Comparison of ENCODE assay signal across 1 cellular context in the genomic region with DNA sequence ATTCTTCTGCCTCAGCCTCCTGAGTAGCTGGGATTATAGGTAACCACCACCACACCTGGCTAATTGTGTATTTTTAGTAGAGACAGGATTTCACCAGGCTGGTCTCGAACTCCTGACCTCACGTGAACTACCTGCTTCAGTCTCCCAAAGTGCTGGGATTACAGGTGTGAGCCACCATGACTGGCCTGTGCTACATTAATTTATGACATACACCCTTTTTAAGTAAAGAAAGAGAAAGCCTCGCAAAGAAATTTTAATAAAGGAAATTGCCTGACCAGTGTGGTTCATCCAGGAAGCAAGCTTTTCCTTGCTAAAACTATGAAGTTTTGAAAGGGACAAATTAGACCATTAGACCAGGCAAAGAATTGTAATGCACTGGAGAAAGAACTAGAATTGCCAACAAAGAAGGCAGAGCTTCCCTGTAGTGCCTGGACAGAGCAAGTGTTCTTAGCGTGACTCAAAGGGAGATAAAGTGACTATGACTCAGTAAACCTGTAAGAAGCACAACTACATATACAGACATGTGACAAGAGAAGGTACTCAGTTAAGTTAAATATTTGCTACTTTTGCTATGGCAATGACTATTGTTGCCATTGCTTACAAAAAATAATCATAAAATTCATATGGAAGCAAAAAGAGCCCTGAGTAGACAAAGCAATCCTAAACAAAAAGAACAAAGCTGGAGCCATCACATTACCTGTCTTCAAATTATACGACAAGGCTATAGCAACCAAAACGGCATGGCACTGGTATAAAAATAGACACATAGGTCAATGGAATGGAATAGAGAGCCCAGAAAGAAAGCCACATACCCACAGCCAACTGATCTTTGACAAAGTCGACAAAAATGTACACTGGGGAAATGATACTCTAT.
TF ChIP-seq lines count a peak whose summit lies in the region.

No MANE protein-coding gene starts in this region.

TF ChIP-seq in K562, 482 proteins besides CTCF, POLR2A, EP300 and RAD21 (continues in another document):
- TF ChIP-seq, protein P1, sequence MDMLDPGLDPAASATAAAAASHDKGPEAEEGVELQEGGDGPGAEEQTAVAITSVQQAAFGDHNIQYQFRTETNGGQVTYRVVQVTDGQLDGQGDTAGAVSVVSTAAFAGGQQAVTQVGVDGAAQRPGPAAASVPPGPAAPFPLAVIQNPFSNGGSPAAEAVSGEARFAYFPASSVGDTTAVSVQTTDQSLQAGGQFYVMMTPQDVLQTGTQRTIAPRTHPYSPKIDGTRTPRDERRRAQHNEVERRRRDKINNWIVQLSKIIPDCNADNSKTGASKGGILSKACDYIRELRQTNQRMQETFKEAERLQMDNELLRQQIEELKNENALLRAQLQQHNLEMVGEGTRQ (CRISPR knock-in tag; IDR thresholded peaks at IDR 0.05) = no peak
- TF ChIP-seq ZNF12 (CRISPR knock-in tag; IDR thresholded peaks at IDR 0.05) = no peak
- TF ChIP-seq ELF2 (CRISPR knock-in tag; IDR thresholded peaks at IDR 0.05) = no peak
- TF ChIP-seq L3MBTL2 (IDR thresholded peaks at IDR 0.05) = peak; percentile 75
- peak; percentile 94 for TF ChIP-seq DPF2 (IDR thresholded peaks at IDR 0.05)
- TF ChIP-seq, protein P2, sequence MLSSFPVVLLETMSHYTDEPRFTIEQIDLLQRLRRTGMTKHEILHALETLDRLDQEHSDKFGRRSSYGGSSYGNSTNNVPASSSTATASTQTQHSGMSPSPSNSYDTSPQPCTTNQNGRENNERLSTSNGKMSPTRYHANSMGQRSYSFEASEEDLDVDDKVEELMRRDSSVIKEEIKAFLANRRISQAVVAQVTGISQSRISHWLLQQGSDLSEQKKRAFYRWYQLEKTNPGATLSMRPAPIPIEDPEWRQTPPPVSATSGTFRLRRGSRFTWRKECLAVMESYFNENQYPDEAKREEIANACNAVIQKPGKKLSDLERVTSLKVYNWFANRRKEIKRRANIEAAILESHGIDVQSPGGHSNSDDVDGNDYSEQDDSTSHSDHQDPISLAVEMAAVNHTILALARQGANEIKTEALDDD (IDR thresholded peaks at IDR 0.05) = peak; percentile 64; the same call in 1 of the 2 replicates
- peak; percentile 69 for TF ChIP-seq MEF2A (IDR thresholded peaks at IDR 0.05; ENCODE audit: control insufficient read depth, low read depth, low read length)
- TF ChIP-seq, protein P3, sequence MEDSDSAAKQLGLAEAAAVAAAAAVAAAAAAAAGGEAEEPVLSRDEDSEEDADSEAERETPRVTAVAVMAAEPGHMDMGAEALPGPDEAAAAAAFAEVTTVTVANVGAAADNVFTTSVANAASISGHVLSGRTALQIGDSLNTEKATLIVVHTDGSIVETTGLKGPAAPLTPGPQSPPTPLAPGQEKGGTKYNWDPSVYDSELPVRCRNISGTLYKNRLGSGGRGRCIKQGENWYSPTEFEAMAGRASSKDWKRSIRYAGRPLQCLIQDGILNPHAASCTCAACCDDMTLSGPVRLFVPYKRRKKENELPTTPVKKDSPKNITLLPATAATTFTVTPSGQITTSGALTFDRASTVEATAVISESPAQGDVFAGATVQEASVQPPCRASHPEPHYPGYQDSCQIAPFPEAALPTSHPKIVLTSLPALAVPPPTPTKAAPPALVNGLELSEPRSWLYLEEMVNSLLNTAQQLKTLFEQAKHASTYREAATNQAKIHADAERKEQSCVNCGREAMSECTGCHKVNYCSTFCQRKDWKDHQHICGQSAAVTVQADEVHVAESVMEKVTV (CRISPR knock-in tag; IDR thresholded peaks at IDR 0.05) = 0 out of 2 replicates have a peak, but pooled peaks have one; percentile 8
- 0 out of 2 replicates have a peak, but pooled peaks have one; percentile 60 for TF ChIP-seq HDGF (IDR thresholded peaks at IDR 0.05)
- TF ChIP-seq BACH1 (tag; IDR thresholded peaks at IDR 0.05) = peak; percentile 51; the same call in 1 of the 2 replicates
- TF ChIP-seq, protein P4, sequence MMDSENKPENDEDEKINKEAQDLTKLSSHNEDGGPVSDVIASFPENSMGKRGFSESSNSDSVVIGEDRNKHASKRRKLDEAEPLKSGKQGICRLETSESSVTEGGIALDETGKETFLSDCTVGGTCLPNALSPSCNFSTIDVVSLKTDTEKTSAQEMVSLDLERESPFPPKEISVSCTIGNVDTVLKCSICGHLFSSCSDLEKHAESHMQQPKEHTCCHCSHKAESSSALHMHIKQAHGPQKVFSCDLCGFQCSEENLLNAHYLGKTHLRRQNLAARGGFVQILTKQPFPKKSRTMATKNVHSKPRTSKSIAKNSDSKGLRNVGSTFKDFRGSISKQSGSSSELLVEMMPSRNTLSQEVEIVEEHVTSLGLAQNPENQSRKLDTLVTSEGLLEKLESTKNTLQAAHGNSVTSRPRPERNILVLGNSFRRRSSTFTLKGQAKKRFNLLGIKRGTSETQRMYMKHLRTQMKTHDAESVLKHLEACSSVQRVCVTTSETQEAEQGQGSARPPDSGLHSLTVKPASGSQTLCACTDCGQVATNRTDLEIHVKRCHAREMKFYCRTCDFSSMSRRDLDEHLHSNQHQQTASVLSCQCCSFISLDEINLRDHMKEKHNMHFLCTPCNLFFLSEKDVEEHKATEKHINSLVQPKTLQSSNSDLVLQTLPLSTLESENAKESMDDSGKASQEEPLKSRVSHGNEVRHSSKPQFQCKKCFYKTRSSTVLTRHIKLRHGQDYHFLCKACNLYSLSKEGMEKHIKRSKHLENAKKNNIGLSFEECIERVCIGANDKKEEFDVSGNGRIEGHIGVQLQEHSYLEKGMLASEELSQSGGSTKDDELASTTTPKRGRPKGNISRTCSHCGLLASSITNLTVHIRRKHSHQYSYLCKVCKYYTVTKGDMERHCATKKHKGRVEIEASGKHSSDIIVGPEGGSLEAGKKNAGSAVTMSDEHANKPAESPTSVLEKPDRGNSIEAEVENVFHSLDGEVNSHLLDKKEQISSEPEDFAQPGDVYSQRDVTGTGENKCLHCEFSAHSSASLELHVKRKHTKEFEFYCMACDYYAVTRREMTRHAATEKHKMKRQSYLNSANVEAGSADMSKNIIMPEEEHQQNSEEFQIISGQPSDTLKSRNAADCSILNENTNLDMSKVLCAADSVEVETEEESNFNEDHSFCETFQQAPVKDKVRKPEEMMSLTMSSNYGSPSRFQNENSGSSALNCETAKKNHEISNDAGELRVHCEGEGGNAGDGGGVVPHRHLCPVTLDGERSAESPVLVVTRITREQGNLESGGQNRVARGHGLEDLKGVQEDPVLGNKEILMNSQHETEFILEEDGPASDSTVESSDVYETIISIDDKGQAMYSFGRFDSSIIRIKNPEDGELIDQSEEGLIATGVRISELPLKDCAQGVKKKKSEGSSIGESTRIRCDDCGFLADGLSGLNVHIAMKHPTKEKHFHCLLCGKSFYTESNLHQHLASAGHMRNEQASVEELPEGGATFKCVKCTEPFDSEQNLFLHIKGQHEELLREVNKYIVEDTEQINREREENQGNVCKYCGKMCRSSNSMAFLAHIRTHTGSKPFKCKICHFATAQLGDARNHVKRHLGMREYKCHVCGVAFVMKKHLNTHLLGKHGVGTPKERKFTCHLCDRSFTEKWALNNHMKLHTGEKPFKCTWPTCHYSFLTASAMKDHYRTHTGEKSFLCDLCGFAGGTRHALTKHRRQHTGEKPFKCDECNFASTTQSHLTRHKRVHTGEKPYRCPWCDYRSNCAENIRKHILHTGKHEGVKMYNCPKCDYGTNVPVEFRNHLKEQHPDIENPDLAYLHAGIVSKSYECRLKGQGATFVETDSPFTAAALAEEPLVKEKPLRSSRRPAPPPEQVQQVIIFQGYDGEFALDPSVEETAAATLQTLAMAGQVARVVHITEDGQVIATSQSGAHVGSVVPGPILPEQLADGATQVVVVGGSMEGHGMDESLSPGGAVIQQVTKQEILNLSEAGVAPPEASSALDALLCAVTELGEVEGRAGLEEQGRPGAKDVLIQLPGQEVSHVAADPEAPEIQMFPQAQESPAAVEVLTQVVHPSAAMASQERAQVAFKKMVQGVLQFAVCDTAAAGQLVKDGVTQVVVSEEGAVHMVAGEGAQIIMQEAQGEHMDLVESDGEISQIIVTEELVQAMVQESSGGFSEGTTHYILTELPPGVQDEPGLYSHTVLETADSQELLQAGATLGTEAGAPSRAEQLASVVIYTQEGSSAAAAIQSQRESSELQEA (IDR thresholded peaks at IDR 0.05; ENCODE audit: low read depth) = no peak
- TF ChIP-seq CBX5 (IDR thresholded peaks at IDR 0.05; ENCODE audit: borderline replicate concordance, low read depth) = no peak
- TF ChIP-seq, protein P5, sequence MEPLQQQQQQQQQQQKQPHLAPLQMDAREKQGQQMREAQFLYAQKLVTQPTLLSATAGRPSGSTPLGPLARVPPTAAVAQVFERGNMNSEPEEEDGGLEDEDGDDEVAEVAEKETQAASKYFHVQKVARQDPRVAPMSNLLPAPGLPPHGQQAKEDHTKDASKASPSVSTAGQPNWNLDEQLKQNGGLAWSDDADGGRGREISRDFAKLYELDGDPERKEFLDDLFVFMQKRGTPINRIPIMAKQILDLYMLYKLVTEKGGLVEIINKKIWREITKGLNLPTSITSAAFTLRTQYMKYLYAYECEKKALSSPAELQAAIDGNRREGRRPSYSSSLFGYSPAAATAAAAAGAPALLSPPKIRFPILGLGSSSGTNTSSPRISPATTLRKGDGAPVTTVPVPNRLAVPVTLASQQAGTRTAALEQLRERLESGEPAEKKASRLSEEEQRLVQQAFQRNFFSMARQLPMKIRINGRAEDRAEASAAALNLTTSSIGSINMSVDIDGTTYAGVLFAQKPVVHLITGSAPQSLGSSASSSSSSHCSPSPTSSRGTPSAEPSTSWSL (CRISPR knock-in tag; IDR thresholded peaks at IDR 0.05; ENCODE audit: borderline replicate concordance) = no peak
- TF ChIP-seq SOX6 (IDR thresholded peaks at IDR 0.05) = peak; percentile 60
- TF ChIP-seq EZH2 (IDR thresholded peaks at IDR 0.05; ENCODE audit: borderline replicate concordance, low read depth, low read length) = no peak
- 0 out of 2 replicates have a peak, but pooled peaks have one; percentile 12 for TF ChIP-seq ZBTB17 (CRISPR knock-in tag; IDR thresholded peaks at IDR 0.05)
- TF ChIP-seq, protein P6, sequence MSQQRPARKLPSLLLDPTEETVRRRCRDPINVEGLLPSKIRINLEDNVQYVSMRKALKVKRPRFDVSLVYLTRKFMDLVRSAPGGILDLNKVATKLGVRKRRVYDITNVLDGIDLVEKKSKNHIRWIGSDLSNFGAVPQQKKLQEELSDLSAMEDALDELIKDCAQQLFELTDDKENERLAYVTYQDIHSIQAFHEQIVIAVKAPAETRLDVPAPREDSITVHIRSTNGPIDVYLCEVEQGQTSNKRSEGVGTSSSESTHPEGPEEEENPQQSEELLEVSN (IDR thresholded peaks at IDR 0.05; ENCODE audit: borderline replicate concordance in 1 of 2, extremely low read depth in 1 of 2, insufficient read depth in 1 of 2, insufficient read length in 1 of 2, low read depth in 1 of 2, low read length in 1 of 2, poor library complexity in 1 of 2, severe bottlenecking in 1 of 2) = peak in 1 of 2 experiments; percentile 8
- no peak for TF ChIP-seq SNRNP70 (optimal IDR thresholded peaks at IDR 0.05; ENCODE audit: low read depth, low read length)
- TF ChIP-seq ZNF445 (CRISPR knock-in tag; IDR thresholded peaks at IDR 0.05; ENCODE audit: low read depth) = 0 out of 2 replicates have a peak, but pooled peaks have one; percentile 8
- TF ChIP-seq CTBP1 (IDR thresholded peaks at IDR 0.05; ENCODE audit: borderline replicate concordance) = no peak
- TF ChIP-seq, protein P7, sequence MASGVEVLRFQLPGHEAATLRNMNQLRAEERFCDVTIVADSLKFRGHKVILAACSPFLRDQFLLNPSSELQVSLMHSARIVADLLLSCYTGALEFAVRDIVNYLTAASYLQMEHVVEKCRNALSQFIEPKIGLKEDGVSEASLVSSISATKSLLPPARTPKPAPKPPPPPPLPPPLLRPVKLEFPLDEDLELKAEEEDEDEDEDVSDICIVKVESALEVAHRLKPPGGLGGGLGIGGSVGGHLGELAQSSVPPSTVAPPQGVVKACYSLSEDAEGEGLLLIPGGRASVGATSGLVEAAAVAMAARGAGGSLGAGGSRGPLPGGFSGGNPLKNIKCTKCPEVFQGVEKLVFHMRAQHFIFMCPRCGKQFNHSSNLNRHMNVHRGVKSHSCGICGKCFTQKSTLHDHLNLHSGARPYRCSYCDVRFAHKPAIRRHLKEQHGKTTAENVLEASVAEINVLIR (CRISPR knock-in tag; IDR thresholded peaks at IDR 0.05) = no peak
- TF ChIP-seq PTRF (tag; IDR thresholded peaks at IDR 0.05) = peak; percentile 61; the same call in 1 of the 2 replicates
- TF ChIP-seq TRIM24 (IDR thresholded peaks at IDR 0.05) = peak; percentile 39 to 75; a peak in 3 of 4 replicates
- no peak for TF ChIP-seq SMARCB1 (IDR thresholded peaks at IDR 0.05; ENCODE audit: insufficient read length, low read depth)
- TF ChIP-seq NR2C2 (CRISPR knock-in tag; IDR thresholded peaks at IDR 0.05) = no peak
- TF ChIP-seq NR2C2 (tag; IDR thresholded peaks at IDR 0.05) = no peak
- TF ChIP-seq ZNF121 (CRISPR knock-in tag; conservative IDR thresholded peaks at IDR 0.05) = no peak
- TF ChIP-seq TEAD1 (CRISPR knock-in tag; IDR thresholded peaks at IDR 0.05) = peak in 1 of 2 experiments; percentile 10; a peak in 1 of 4 replicates
- TF ChIP-seq RAD51 (IDR thresholded peaks at IDR 0.05; ENCODE audit: borderline replicate concordance, low read depth) = peak; percentile 40; the same call in 1 of the 2 replicates
- TF ChIP-seq ARID1B (IDR thresholded peaks at IDR 0.05) = peak; percentile 84
- peak; percentile 68; the same call in 1 of the 2 replicates for TF ChIP-seq MAFG (tag; conservative IDR thresholded peaks at IDR 0.05)
- TF ChIP-seq MECOM (CRISPR knock-in tag; IDR thresholded peaks at IDR 0.05) = peak; percentile 54; the same call in 1 of the 2 replicates
- TF ChIP-seq, protein P8, sequence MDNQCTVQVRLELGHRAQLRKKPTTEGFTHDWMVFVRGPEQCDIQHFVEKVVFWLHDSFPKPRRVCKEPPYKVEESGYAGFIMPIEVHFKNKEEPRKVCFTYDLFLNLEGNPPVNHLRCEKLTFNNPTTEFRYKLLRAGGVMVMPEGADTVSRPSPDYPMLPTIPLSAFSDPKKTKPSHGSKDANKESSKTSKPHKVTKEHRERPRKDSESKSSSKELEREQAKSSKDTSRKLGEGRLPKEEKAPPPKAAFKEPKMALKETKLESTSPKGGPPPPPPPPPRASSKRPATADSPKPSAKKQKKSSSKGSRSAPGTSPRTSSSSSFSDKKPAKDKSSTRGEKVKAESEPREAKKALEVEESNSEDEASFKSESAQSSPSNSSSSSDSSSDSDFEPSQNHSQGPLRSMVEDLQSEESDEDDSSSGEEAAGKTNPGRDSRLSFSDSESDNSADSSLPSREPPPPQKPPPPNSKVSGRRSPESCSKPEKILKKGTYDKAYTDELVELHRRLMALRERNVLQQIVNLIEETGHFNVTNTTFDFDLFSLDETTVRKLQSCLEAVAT (IDR thresholded peaks at IDR 0.05) = no peak
